Comparison of ENCODE assay signal across 32 cellular contexts in genomic region chr18:12345491-12346239, GRCh38. TPM values are rescaled to one million over a fixed set of nuclear protein-coding genes. Genes with fewer than 3 reads are reported as not detected.
A peak's percentile ranks its signal among the peaks of the same experiment; 100 is the strongest.
DNase-seq lines count a peak whose midpoint lies in the region; ATAC-seq, FAIRE-seq and TF ChIP-seq lines count a peak whose summit lies in the region.
"Had no signal": no experiment of that assay in that cellular context is flagged by ENCODE, and none has a peak within 500 bp of the region (broad histone marks: within the 10 kb centered on the region; RNA-seq: fewer than 3 reads in every experiment).

No MANE protein-coding gene starts in this region.

- CTCF ChIA-PET in HepG2 (lab: Yijun Ruan, JAX; ENCODE audit: low intra/inter-chr PET ratio, low total read pairs) = no interaction called here
- CTCF ChIA-PET in K562 (lab: Yijun Ruan, JAX; ENCODE audit: low intra/inter-chr PET ratio) = no interaction called here

- H3K36me3 ChIP-seq in HepG2 (replicated peaks in 1 of 2; ENCODE audit: control insufficient read depth in 1 of 2, insufficient read depth in 2 of 2, low read length in 2 of 2) (peaks cover 28 to 80% of the 10 kb centered on the region in 2 experiments), right lobe of liver (peaks cover 0 to 87% (median 29%) of the 10 kb centered on the region in 4 donors), K562 (ENCODE audit: control insufficient read depth, insufficient read depth, low read length) (peaks cover 93% of the 10 kb centered on the region)

- H3K4me3 Mint-ChIP-seq in activated T-cell treated with anti-CD3 and anti-CD28 coated beads, Interleukin-2, amount 50 U/mL, for 24 hours = no peak overlapping the region
- no peak overlapping the region for H3K4me3 Mint-ChIP-seq in activated T-cell treated with anti-CD3 and anti-CD28 coated beads, Interleukin-2, amount 50 U/mL, for 4 hours
- H3K4me3 Mint-ChIP-seq in nephron progenitor cell = no peak overlapping the region
- H3K4me3 Mint-ChIP-seq: activated CD4-positive, alpha-beta T cell treated with anti-CD3 and anti-CD28 coated beads, Interleukin-2, amount 10 ng/mL, durations not matched to agents 7 days and 5 days; activated T-helper 17 cell treated with anti-CD3 and anti-CD28 coated beads, Interleukin-2, amount 50 U/mL, for 72 hours; B cell; CD8-positive, alpha-beta memory T cell; natural killer cell treated with Interleukin-12 subunit alpha and Interleukin-12 subunit beta and Interleukin-15 and Interleukin-18, amount 100 ng/mL, for 72 hours had no signal

- H3K79me2 ChIP-seq in HepG2 (ENCODE audit: insufficient read depth, low read length) (no peaks in the 10 kb centered on the region), K562 (ENCODE audit: control insufficient read depth, insufficient read depth, low read length) (no peaks in the 10 kb centered on the region)
- H3K79me2 ChIP-seq: hepatocyte had no signal

- peaks cover 96% of the 10 kb centered on the region for H3K36me3 Mint-ChIP-seq in activated T-cell treated with anti-CD3 and anti-CD28 coated beads, Interleukin-2, amount 50 U/mL, for 24 hours (ENCODE audit: low read depth)
- peaks cover 49% of the 10 kb centered on the region for H3K36me3 Mint-ChIP-seq in activated T-cell treated with anti-CD3 and anti-CD28 coated beads, Interleukin-2, amount 50 U/mL, for 4 hours (ENCODE audit: insufficient read depth)
- H3K36me3 Mint-ChIP-seq in nephron progenitor cell (ENCODE audit: low read depth) = peaks cover 75% of the 10 kb centered on the region

- no peaks in the 10 kb centered on the region for H4K20me1 ChIP-seq in HepG2 (ENCODE audit: insufficient read depth, low read length)
- H4K20me1 ChIP-seq in K562 (replicated peaks; ENCODE audit: control insufficient read depth, insufficient read depth, low read length) = no peaks in the 10 kb centered on the region

- H2AFZ ChIP-seq in HepG2 (ENCODE audit: low read length) (no peak overlapping the region), K562 (ENCODE audit: low read depth, low read length) (no peak overlapping the region)
- H2AFZ ChIP-seq: hepatocyte, PC-9 had no signal

- in situ Hi-C loops in HepG2 (cut with HindIII; ENCODE audit: extremely low pct_ligation_motif_present, low pct_unique_long_range_greater_than_20kb) = no loop called here
- in situ Hi-C loops in K562 (cut with MboI) = no loop called here

- H3K4me3 ChIP-seq in HepG2 (replicated peaks in 1 of 3; ENCODE audit: insufficient read depth in 1 of 3, low read depth in 2 of 3, low read length in 3 of 3) (no peak overlapping the region), right lobe of liver (no peak overlapping the region), K562 (no peak overlapping the region)
- H3K4me3 ChIP-seq: hepatocyte, mucosa of descending colon, PC-9, psoas muscle had no signal

- intact Hi-C loops in HepG2 (cut with micrococcal nuclease; ENCODE audit: unreplicated experiment) (no loop called here), right lobe of liver (cut with DNase I) (no loop called here), K562 (cut with micrococcal nuclease) (no loop called here)

- FAIRE-seq in HepG2 (lab: Jason Lieb, UNC) = no peak
- FAIRE-seq in K562 (lab: Jason Lieb, UNC) = no peak
- FAIRE-seq: frontal cortex, GM18507, H54 had no signal

- H3K4me1 ChIP-seq in HepG2 (ENCODE audit: insufficient read depth, low read length) (no peaks in the 10 kb centered on the region), right lobe of liver (no peaks in the 10 kb centered on the region), K562 (replicated peaks in 1 of 2; ENCODE audit: control insufficient read depth in 2 of 2, insufficient read depth in 2 of 2, low read length in 2 of 2) (no peaks in the 10 kb centered on the region)
- H3K4me1 ChIP-seq: psoas muscle had no signal

- TF ChIP-seq RAD21 in HepG2 (CRISPR knock-in tag; IDR thresholded peaks at IDR 0.05) (no peak), K562 (CRISPR knock-in tag; conservative IDR thresholded peaks at IDR 0.05 in 1 of 2, IDR thresholded peaks at IDR 0.05 in 1 of 2) (no peak)

- no peak overlapping the region for H3K9ac ChIP-seq in HepG2 (ENCODE audit: insufficient read depth, low read depth, low read length)
- no peak overlapping the region; a peak in 1 of 4 replicates for H3K9ac ChIP-seq in K562 (ENCODE audit: insufficient read depth in 1 of 2, low read depth in 2 of 2, low read length in 2 of 2)

- H3K9me1 ChIP-seq in K562 (ENCODE audit: control insufficient read depth, insufficient read depth, low read length) = no peaks in the 10 kb centered on the region

- TF ChIP-seq CTCF in HepG2 (CRISPR knock-in tag; IDR thresholded peaks at IDR 0.05) (no peak), right lobe of liver (IDR thresholded peaks at IDR 0.05) (no peak), K562 (IDR thresholded peaks at IDR 0.05 in 2 of 3, conservative IDR thresholded peaks at IDR 0.05 in 1 of 3; ENCODE audit: insufficient read depth in 2 of 3, low read depth in 1 of 3, low read length in 3 of 3) (no peak), nephron progenitor cell (IDR thresholded peaks at IDR 0.05) (no peak)

- 96% methylated on average over 13 of the region's 13 CpGs for WGBS in HepG2 (ENCODE audit: low lambda C conversion rate)
- WGBS in right lobe of liver (ENCODE audit: insufficient coverage, low coverage, low lambda C conversion rate, missing lambda C conversion rate) = 89% methylated on average over 11 of the region's 13 CpGs
- 91% methylated on average over 13 of the region's 13 CpGs for WGBS in K562 (ENCODE audit: insufficient coverage, low coverage, missing lambda C conversion rate)

- no peak for TF ChIP-seq EP300 in HepG2 (IDR thresholded peaks at IDR 0.05; ENCODE audit: low read depth in 2 of 2, low read length in 2 of 2)
- no peak for TF ChIP-seq EP300 in HepG2 (CRISPR knock-in tag; IDR thresholded peaks at IDR 0.05; ENCODE audit: borderline replicate concordance)
- no peak for TF ChIP-seq EP300 in K562 (IDR thresholded peaks at IDR 0.05; ENCODE audit: low read length)

- H3K27ac Mint-ChIP-seq in activated T-cell treated with anti-CD3 and anti-CD28 coated beads, Interleukin-2, amount 50 U/mL, for 24 hours = peak overlapping the region; percentile 41
- H3K27ac Mint-ChIP-seq in nephron progenitor cell = peak overlapping the region; percentile 28
- H3K27ac Mint-ChIP-seq: activated CD4-positive, alpha-beta T cell treated with anti-CD3 and anti-CD28 coated beads, Interleukin-2, amount 10 ng/mL, durations not matched to agents 7 days and 5 days; activated T-helper 17 cell treated with anti-CD3 and anti-CD28 coated beads, Interleukin-2, amount 50 U/mL, for 72 hours; B cell; natural killer cell treated with Interleukin-12 subunit alpha and Interleukin-12 subunit beta and Interleukin-15 and Interleukin-18, amount 100 ng/mL, for 72 hours had no signal

- no peaks in the 10 kb centered on the region for H3K4me1 Mint-ChIP-seq in activated T-cell treated with anti-CD3 and anti-CD28 coated beads, Interleukin-2, amount 50 U/mL, for 24 hours (ENCODE audit: low read depth)
- H3K4me1 Mint-ChIP-seq in activated T-cell treated with anti-CD3 and anti-CD28 coated beads, Interleukin-2, amount 50 U/mL, for 4 hours (ENCODE audit: low read depth) = no peaks in the 10 kb centered on the region
- H3K4me1 Mint-ChIP-seq in nephron progenitor cell = no peaks in the 10 kb centered on the region
- H3K4me1 Mint-ChIP-seq: activated CD4-positive, alpha-beta T cell treated with anti-CD3 and anti-CD28 coated beads, Interleukin-2, amount 10 ng/mL, durations not matched to agents 7 days and 5 days; activated T-helper 17 cell treated with anti-CD3 and anti-CD28 coated beads, Interleukin-2, amount 50 U/mL, for 72 hours; B cell; CD8-positive, alpha-beta memory T cell had no signal

- H3K27ac ChIP-seq in HepG2 (ENCODE audit: extremely low read length, insufficient read depth, low read length) (no peak overlapping the region), right lobe of liver (no peak overlapping the region), K562 (ENCODE audit: extremely low read depth, low read depth, low read length) (no peak overlapping the region)
- H3K27ac ChIP-seq: hepatocyte, PC-9, psoas muscle had no signal

- H3K9me3 Mint-ChIP-seq in activated T-cell treated with anti-CD3 and anti-CD28 coated beads, Interleukin-2, amount 50 U/mL, for 24 hours = no peaks in the 10 kb centered on the region
- H3K9me3 Mint-ChIP-seq in activated T-cell treated with anti-CD3 and anti-CD28 coated beads, Interleukin-2, amount 50 U/mL, for 4 hours = no peaks in the 10 kb centered on the region
- H3K9me3 Mint-ChIP-seq in nephron progenitor cell = no peaks in the 10 kb centered on the region
- H3K9me3 Mint-ChIP-seq: activated CD4-positive, alpha-beta T cell treated with anti-CD3 and anti-CD28 coated beads, Interleukin-2, amount 10 ng/mL, durations not matched to agents 7 days and 5 days; activated T-helper 17 cell treated with anti-CD3 and anti-CD28 coated beads, Interleukin-2, amount 50 U/mL, for 72 hours; CD8-positive, alpha-beta memory T cell; natural killer cell treated with Interleukin-12 subunit alpha and Interleukin-12 subunit beta and Interleukin-15 and Interleukin-18, amount 100 ng/mL, for 72 hours had no signal

- TF ChIP-seq POLR2A in HepG2 (IDR thresholded peaks at IDR 0.05; ENCODE audit: insufficient read depth in 1 of 2, low read depth in 2 of 2, low read length in 2 of 2) = no peak
- TF ChIP-seq POLR2A in right lobe of liver (IDR thresholded peaks at IDR 0.05) = no peak
- TF ChIP-seq POLR2A in K562 (conservative IDR thresholded peaks at IDR 0.05) = no peak

- H3K27me3 Mint-ChIP-seq in activated T-cell treated with anti-CD3 and anti-CD28 coated beads, Interleukin-2, amount 50 U/mL, for 24 hours = no peaks in the 10 kb centered on the region
- no peaks in the 10 kb centered on the region for H3K27me3 Mint-ChIP-seq in activated T-cell treated with anti-CD3 and anti-CD28 coated beads, Interleukin-2, amount 50 U/mL, for 4 hours (ENCODE audit: low read depth)
- H3K27me3 Mint-ChIP-seq in nephron progenitor cell (ENCODE audit: low read depth, poor library complexity) = no peaks in the 10 kb centered on the region
- H3K27me3 Mint-ChIP-seq: activated CD4-positive, alpha-beta T cell treated with anti-CD3 and anti-CD28 coated beads, Interleukin-2, amount 10 ng/mL, durations not matched to agents 7 days and 5 days; activated T-helper 17 cell treated with anti-CD3 and anti-CD28 coated beads, Interleukin-2, amount 50 U/mL, for 72 hours; B cell; CD8-positive, alpha-beta memory T cell; natural killer cell treated with Interleukin-12 subunit alpha and Interleukin-12 subunit beta and Interleukin-15 and Interleukin-18, amount 100 ng/mL, for 72 hours had no signal

- DNase-seq in activated T-cell treated with anti-CD3 and anti-CD28 coated beads, Interleukin-2, amount 50 U/mL, for 24 hours = no peak
- DNase-seq in activated T-cell treated with anti-CD3 and anti-CD28 coated beads, Interleukin-2, amount 50 U/mL, for 4 hours = no peak
- DNase-seq in HepG2 (ENCODE audit: low spot score) (no peak), right lobe of liver (no peak), K562 (ENCODE audit: extremely low read depth in 1 of 4, low spot score in 3 of 4) (no peak), nephron progenitor cell (no peak), EL (no peak)
- DNase-seq: activated CD4-positive, alpha-beta T cell treated with anti-CD3 and anti-CD28 coated beads, Interleukin-2, amount 10 ng/mL, durations not matched to agents 7 days and 5 days; CD8-positive, alpha-beta memory T cell; cerebellar nuclear complex; DMS 273 treated with DMSO at 0.1 percent for 48 hours; Karpas-422; kidney glomerular epithelial cell; mucosa of descending colon; MV-4-11; NCI-H1436; NCI-H226; NCI-H69; PC-9; psoas muscle; SHP77 treated with DMSO at 0.1 percent for 48 hours; stimulated activated CD4-positive, alpha-beta T cell treated with anti-CD3 and anti-CD28 coated beads, Interleukin-4, amount 100 ng/mL, for 24 hours; substantia nigra; trophoblast cell had no signal

- H3K9me3 ChIP-seq in HepG2 (ENCODE audit: low read length) (no peaks in the 10 kb centered on the region), right lobe of liver (no peaks in the 10 kb centered on the region), K562 (replicated peaks; ENCODE audit: control insufficient read depth, insufficient read depth, low read depth, low read length) (no peaks in the 10 kb centered on the region)
- H3K9me3 ChIP-seq: mucosa of descending colon, psoas muscle had no signal

- ATAC-seq in activated T-cell treated with anti-CD3 and anti-CD28 coated beads, Interleukin-2, amount 50 U/mL, for 4 hours = no peak
- ATAC-seq in HepG2 (no peak; the same call in 2 of the 3 replicates), right lobe of liver (no peak), K562 (no peak), HG03175 (IDR thresholded peaks at IDR 0.05; ENCODE audit: unreplicated experiment) (no peak)
- ATAC-seq: activated T-helper 17 cell treated with anti-CD3 and anti-CD28 coated beads, Interleukin-2, amount 50 U/mL, for 72 hours; natural killer cell treated with Interleukin-12 subunit alpha and Interleukin-12 subunit beta and Interleukin-15 and Interleukin-18, amount 100 ng/mL, for 72 hours had no signal

- no peak overlapping the region for H3K4me2 ChIP-seq in HepG2 (ENCODE audit: low read depth, low read length)
- no peak overlapping the region for H3K4me2 ChIP-seq in K562 (ENCODE audit: insufficient read depth, low read length)
- H3K4me2 ChIP-seq: hepatocyte, PC-9 had no signal

- H3K27me3 ChIP-seq in HepG2 (ENCODE audit: control insufficient read depth in 1 of 2, insufficient read depth in 2 of 2, low read length in 2 of 2) (no peaks in the 10 kb centered on the region), right lobe of liver (no peaks in the 10 kb centered on the region), K562 (ENCODE audit: control insufficient read depth in 2 of 2, insufficient read depth in 2 of 2, low read length in 2 of 2) (no peaks in the 10 kb centered on the region)
- H3K27me3 ChIP-seq: hepatocyte had no signal

- no TSS peak for BruUV-seq in HepG2 (replicated peaks; lab: Mats Ljungman, UMichigan)
- BruUV-seq in K562 (replicated peaks; lab: Mats Ljungman, UMichigan) = no TSS peak

- POLR2A ChIA-PET in HepG2 (lab: Yijun Ruan, JAX) (no interaction called here), K562 (lab: Yijun Ruan, JAX) (interaction anchor here (1.0 kb wide), 1 partner anchor 28 kb away, joined by 4 read pairs; no protein-coding TSS in a partner anchor)

RNA-seq across cellular contexts. Expression of gene AFG3L2, which starts 31.4 kb away (rescaled TPM):
- 10 to 100 TPM; 78.7 to 93.5 (median 88.3) TPM for total RNA-seq in activated T-cell treated with anti-CD3 and anti-CD28 coated beads, Interleukin-2, amount 50 U/mL, for 4 hours
- total RNA-seq in HepG2 (2016; rRNA removed; fragmentation: Illumina TruSeq; extraction: Trizol) (86.3 and 86.9 TPM in 2 replicates), right lobe of liver (10 to 100 TPM; 30.2 to 47.7 (median 36.3) TPM), K562 (2014; rRNA removed) (87.1 and 99.4 TPM in 2 replicates), K562 (2014; rRNA removed; fragmentation: Illumina TruSeq; extraction: Trizol) (109 and 115 TPM in 2 replicates), K562 (2015; rRNA removed; fragmentation: Illumina TruSeq; extraction: Trizol) (94.4 and 97.2 TPM in 2 replicates), K562 (2021) (86.4 and 96.5 TPM in 2 replicates)
- 29.3 and 39.0 TPM in 2 replicates for total RNA-seq in HepG2 (2016; cell fraction: cytosol; rRNA removed; fragmentation: Illumina TruSeq; extraction: Trizol; ENCODE audit: low read depth)
- 85.3 and 86.3 TPM in 2 replicates for total RNA-seq in HepG2 (2016; cell fraction: insoluble cytoplasmic fraction; rRNA removed; fragmentation: Illumina TruSeq; extraction: Trizol)
- 30.7 and 35.0 TPM in 2 replicates for total RNA-seq in HepG2 (2016; cell fraction: membrane; rRNA removed; fragmentation: Illumina TruSeq; extraction: Trizol)
- 64.9 and 72.6 TPM in 2 replicates for total RNA-seq in HepG2 (2016; cell fraction: nucleus; rRNA removed; fragmentation: Illumina TruSeq; extraction: Trizol)
- polyA plus RNA-seq in HepG2 (2011; rRNA removed) (26.2 and 28.6 TPM in 2 replicates), K562 (2011; rRNA removed) (61.3 and 82.2 TPM in 2 replicates), K562 (2014; fragmentation: Illumina TruSeq; extraction: Trizol) (79.0 and 84.0 TPM in 2 replicates), K562 (2014; fragmentation: Nextera tagmentation; extraction: Ambion mirVana) (10 to 100 TPM; 24.1 to 25.6 TPM), K562 (2014; rRNA removed) (76.8 and 80.5 TPM in 2 replicates)
- polyA plus RNA-seq in HepG2 (2011; cell fraction: cytosol; rRNA removed) = 22.4 and 28.3 TPM in 2 replicates
- polyA plus RNA-seq in HepG2 (2011; cell fraction: nucleus; rRNA removed) = 14.9 and 16.4 TPM in 2 replicates
- 42.2 and 47.5 TPM in 2 replicates for polyA plus RNA-seq in HepG2 (2012)
- 5.9 and 6.1 TPM in 2 replicates for polyA plus RNA-seq in HepG2 (2016; cell fraction: cytosol; fragmentation: Illumina TruSeq; extraction: Trizol; ENCODE audit: low read depth)
- polyA plus RNA-seq in HepG2 (2016; cell fraction: insoluble cytoplasmic fraction; fragmentation: Illumina TruSeq; extraction: Trizol; ENCODE audit: low read depth) = 66.5 and 67.7 TPM in 2 replicates
- polyA plus RNA-seq in HepG2 (2016; cell fraction: membrane; fragmentation: Illumina TruSeq; extraction: Trizol; ENCODE audit: low read depth) = 12.3 and 14.9 TPM in 2 replicates
- 57.2 and 57.6 TPM in 2 replicates for polyA plus RNA-seq in HepG2 (2016; cell fraction: nucleus; fragmentation: Illumina TruSeq; extraction: Trizol; ENCODE audit: insufficient read depth, low read depth)
- polyA minus RNA-seq in HepG2 (2011; rRNA and poly(A)+ RNA removed; ENCODE audit: low replicate concordance) = 26.7 and 36.0 TPM in 2 replicates
- polyA minus RNA-seq in HepG2 (2011; cell fraction: cytosol; rRNA and poly(A)+ RNA removed) = 28.5 and 36.9 TPM in 2 replicates
- polyA minus RNA-seq in HepG2 (2011; cell fraction: nucleus; rRNA and poly(A)+ RNA removed) = 48.8 and 49.7 TPM in 2 replicates
- total RNA-seq in K562 (2011; cell fraction: chromatin; rRNA removed; ENCODE audit: low replicate concordance) = 77.0 and 155 TPM in 2 replicates
- total RNA-seq in K562 (2011; cell fraction: nucleolus; rRNA removed) = 51.5 and 52.8 TPM in 2 replicates
- 70.2 and 77.7 TPM in 2 replicates for total RNA-seq in K562 (2011; cell fraction: nucleoplasm; rRNA removed)
- polyA plus RNA-seq in K562 (2011; cell fraction: cytosol; rRNA removed) = 33.6 and 43.6 TPM in 2 replicates
- polyA plus RNA-seq in K562 (2011; cell fraction: nucleus; rRNA removed) = 38.1 and 46.6 TPM in 2 replicates
- 47.9 and 71.2 TPM in 2 replicates for polyA plus RNA-seq in K562 (2012)
- 103 and 111 TPM in 2 replicates for polyA minus RNA-seq in K562 (2011; rRNA and poly(A)+ RNA removed)
- polyA minus RNA-seq in K562 (2011; cell fraction: cytosol; rRNA and poly(A)+ RNA removed) = 40.6 and 55.4 TPM in 2 replicates
- polyA minus RNA-seq in K562 (2011; cell fraction: nucleus; rRNA and poly(A)+ RNA removed) = 30.3 and 46.5 TPM in 2 replicates

RNA-seq across cellular contexts. Expression of gene TUBB6, which starts 37.6 kb away (rescaled TPM):
- total RNA-seq in activated T-cell treated with anti-CD3 and anti-CD28 coated beads, Interleukin-2, amount 50 U/mL, for 4 hours = 1 to 10 TPM; 1.1 to 2.6 (median 1.3) TPM
- total RNA-seq in HepG2 (2016; rRNA removed; fragmentation: Illumina TruSeq; extraction: Trizol) = 9.9 and 13.5 TPM in 2 replicates
- total RNA-seq in HepG2 (2016; cell fraction: cytosol; rRNA removed; fragmentation: Illumina TruSeq; extraction: Trizol; ENCODE audit: low read depth) = 2.6 and 3.9 TPM in 2 replicates
- 11.1 and 12.0 TPM in 2 replicates for total RNA-seq in HepG2 (2016; cell fraction: insoluble cytoplasmic fraction; rRNA removed; fragmentation: Illumina TruSeq; extraction: Trizol)
- 6.0 and 7.2 TPM in 2 replicates for total RNA-seq in HepG2 (2016; cell fraction: membrane; rRNA removed; fragmentation: Illumina TruSeq; extraction: Trizol)
- total RNA-seq in HepG2 (2016; cell fraction: nucleus; rRNA removed; fragmentation: Illumina TruSeq; extraction: Trizol) = 4.2 and 6.5 TPM in 2 replicates
- polyA plus RNA-seq in HepG2 (2011; rRNA removed) = 28.6 and 30.8 TPM in 2 replicates
- 30.2 and 44.7 TPM in 2 replicates for polyA plus RNA-seq in HepG2 (2011; cell fraction: cytosol; rRNA removed)
- 30.6 and 34.0 TPM in 2 replicates for polyA plus RNA-seq in HepG2 (2011; cell fraction: nucleus; rRNA removed)
- 5.6 and 18.7 TPM in 2 replicates for polyA plus RNA-seq in HepG2 (2012)
- polyA plus RNA-seq in HepG2 (2016; cell fraction: cytosol; fragmentation: Illumina TruSeq; extraction: Trizol; ENCODE audit: low read depth) = 4.1 and 5.2 TPM in 2 replicates
- 13.8 and 14.5 TPM in 2 replicates for polyA plus RNA-seq in HepG2 (2016; cell fraction: insoluble cytoplasmic fraction; fragmentation: Illumina TruSeq; extraction: Trizol; ENCODE audit: low read depth)
- 4.6 and 4.9 TPM in 2 replicates for polyA plus RNA-seq in HepG2 (2016; cell fraction: membrane; fragmentation: Illumina TruSeq; extraction: Trizol; ENCODE audit: low read depth)
- polyA plus RNA-seq in HepG2 (2016; cell fraction: nucleus; fragmentation: Illumina TruSeq; extraction: Trizol; ENCODE audit: insufficient read depth, low read depth) = 10.3 and 12.3 TPM in 2 replicates
- 60.5 and 149 TPM in 2 replicates for polyA minus RNA-seq in HepG2 (2011; rRNA and poly(A)+ RNA removed; ENCODE audit: low replicate concordance)
- 20.5 and 20.8 TPM in 2 replicates for polyA minus RNA-seq in HepG2 (2011; cell fraction: cytosol; rRNA and poly(A)+ RNA removed)
- polyA minus RNA-seq in HepG2 (2011; cell fraction: nucleus; rRNA and poly(A)+ RNA removed) = 8.5 and 14.0 TPM in 2 replicates
- total RNA-seq in right lobe of liver = 10 to 100 TPM in 2 of 6 experiments, 1 to 10 TPM in 4; 2.4 to 18.5 (median 9.0) TPM
- 58.9 and 87.5 TPM in 2 replicates for total RNA-seq in K562 (2011; cell fraction: chromatin; rRNA removed; ENCODE audit: low replicate concordance)
- total RNA-seq in K562 (2011; cell fraction: nucleolus; rRNA removed) = 81.7 and 89.2 TPM in 2 replicates
- total RNA-seq in K562 (2011; cell fraction: nucleoplasm; rRNA removed) = 55.3 and 62.8 TPM in 2 replicates
- total RNA-seq in K562 (2014; rRNA removed) = 230 and 404 TPM in 2 replicates
- total RNA-seq in K562 (2014; rRNA removed; fragmentation: Illumina TruSeq; extraction: Trizol) = 52.0 and 55.4 TPM in 2 replicates
- 80.2 and 81.1 TPM in 2 replicates for total RNA-seq in K562 (2015; rRNA removed; fragmentation: Illumina TruSeq; extraction: Trizol)
- total RNA-seq in K562 (2021) = 110 and 117 TPM in 2 replicates
- 142 and 147 TPM in 2 replicates for polyA plus RNA-seq in K562 (2011; rRNA removed)
- 201 and 540 TPM in 2 replicates for polyA plus RNA-seq in K562 (2011; cell fraction: cytosol; rRNA removed)
- polyA plus RNA-seq in K562 (2011; cell fraction: nucleus; rRNA removed) = 92.2 and 167 TPM in 2 replicates
- 130 and 170 TPM in 2 replicates for polyA plus RNA-seq in K562 (2012)
- 70.2 and 110 TPM in 2 replicates for polyA plus RNA-seq in K562 (2014; fragmentation: Illumina TruSeq; extraction: Trizol)
- 10 to 100 TPM; 43.9 to 45.0 TPM for polyA plus RNA-seq in K562 (2014; fragmentation: Nextera tagmentation; extraction: Ambion mirVana)
- 223 and 254 TPM in 2 replicates for polyA plus RNA-seq in K562 (2014; rRNA removed)
- 79.0 and 140 TPM in 2 replicates for polyA minus RNA-seq in K562 (2011; rRNA and poly(A)+ RNA removed)
- polyA minus RNA-seq in K562 (2011; cell fraction: cytosol; rRNA and poly(A)+ RNA removed) = 123 and 146 TPM in 2 replicates
- 50.9 and 51.2 TPM in 2 replicates for polyA minus RNA-seq in K562 (2011; cell fraction: nucleus; rRNA and poly(A)+ RNA removed)
